Comparison of ENCODE assay signal across 33 cellular contexts in genomic region chrX:153864101-153864500, GRCh38. TPM values are rescaled to one million over a fixed set of nuclear protein-coding genes. Genes with fewer than 3 reads are reported as not detected.
"Had no signal": no experiment of that assay in that cellular context is flagged by ENCODE, and none has a peak within 500 bp of the region (broad histone marks: within the 10 kb centered on the region; RNA-seq: fewer than 3 reads in every experiment).

No MANE protein-coding gene starts in this region.

- H3K4me1 ChIP-seq: esophagus muscularis mucosa, foreskin keratinocyte, gastroesophageal sphincter, heart right ventricle, lower lobe of right lung, parathyroid adenoma, prostate gland, right atrium auricular region, suprapubic skin, transverse colon, upper lobe of right lung, uterus had no signal

- H3K9me3 ChIP-seq: esophagus muscularis mucosa, gastroesophageal sphincter, heart right ventricle, lower lobe of right lung, neutrophil, prostate gland, right atrium auricular region, suprapubic skin, transverse colon, upper lobe of right lung, uterus had no signal

- H3K4me3 ChIP-seq: coronary artery, esophagus muscularis mucosa, gastroesophageal sphincter, heart right ventricle, lower lobe of right lung, prostate gland, right atrium auricular region, smooth muscle cell, suprapubic skin, transverse colon, upper lobe of right lung, uterus had no signal

- H3K27me3 ChIP-seq: esophagus muscularis mucosa, foreskin keratinocyte, gastroesophageal sphincter, neutrophil, right atrium auricular region, transverse colon, upper lobe of right lung, uterus had no signal

- DNase-seq: dermis blood vessel endothelial cell; effector memory CD4-positive, alpha-beta T cell; foreskin keratinocyte; heart right ventricle; hypothalamus; immature natural killer cell; islet precursor cell; left ventricle myocardium superior; lower lobe of right lung; naive B cell; stimulated activated CD4-positive, alpha-beta T cell treated with anti-CD3 and anti-CD28 coated beads, Interleukin-12 subunit alpha, Interleukin-12 subunit beta, amount 100 ng/mL, for 4 hours; stimulated activated CD4-positive, alpha-beta T cell treated with anti-CD3 and anti-CD28 coated beads, Interleukin-1b, Interleukin-23, amount 100 ng/mL, for 48 hours; stimulated activated CD4-positive, alpha-beta T cell treated with anti-CD3 and anti-CD28 coated beads, Interleukin-4, amount 100 ng/mL, for 1 hour; stimulated activated CD8-positive, alpha-beta memory T cell treated with anti-CD3 and anti-CD28 coated beads, Interleukin-4, amount 100 ng/mL, for 48 hours; stimulated activated naive CD4-positive, alpha-beta T cell; stimulated activated naive CD8-positive, alpha-beta T cell treated with anti-CD3 and anti-CD28 coated beads, Interleukin-15, amount 100 ng/mL, for 72 hours; transverse colon; upper lobe of right lung; uterus had no signal

- H3K36me3 ChIP-seq: gastroesophageal sphincter, heart right ventricle, lower lobe of right lung, neutrophil, prostate gland, right atrium auricular region, suprapubic skin, transverse colon, upper lobe of right lung, uterus had no signal

- H3K9ac ChIP-seq: parathyroid adenoma had no signal

- H3K4me2 ChIP-seq: smooth muscle cell had no signal

- H3K27ac ChIP-seq: coronary artery, esophagus muscularis mucosa, foreskin keratinocyte, gastroesophageal sphincter, heart right ventricle, lower lobe of right lung, neutrophil, parathyroid adenoma, prostate gland, right atrium auricular region, suprapubic skin, transverse colon, upper lobe of right lung, uterus had no signal

RNA-seq across cellular contexts. Expression of gene L1CAM, which starts 21.9 kb away (rescaled TPM):
- total RNA-seq: endothelial cell of umbilical vein had no signal

RNA-seq across cellular contexts. Expression of gene AVPR2, which starts 40.4 kb away (rescaled TPM):
- total RNA-seq: endothelial cell of umbilical vein; fibroblast of lung; foreskin keratinocyte; mononuclear cell; natural killer cell treated with Interleukin-12 subunit alpha and Interleukin-12 subunit beta and Interleukin-15 and Interleukin-18, amount 100 ng/mL, for 72 hours; neural crest cell; smooth muscle cell had no signal
